1 cellular context compared by ENCODE assay signal in genomic region chr2:218000137-218000536, GRCh38.
TF ChIP-seq lines count a peak whose summit lies in the region.

No MANE protein-coding gene starts in this region.

TF ChIP-seq in SK-N-SH treated with all-trans-retinoic acid at 6 μM for 48 hours, 23 proteins besides CTCF, POLR2A, EP300 and RAD21 (continued from another document):
- TF ChIP-seq CREB5 (CRISPR knock-in tag; IDR thresholded peaks at IDR 0.05; ENCODE audit: low read depth) (no peak), PATZ1 (CRISPR knock-in tag; IDR thresholded peaks at IDR 0.05; ENCODE audit: borderline replicate concordance) (no peak), SNAI2 (CRISPR knock-in tag; IDR thresholded peaks at IDR 0.05) (no peak), TOX (CRISPR knock-in tag; IDR thresholded peaks at IDR 0.05; ENCODE audit: borderline replicate concordance) (no peak), CSRNP3 (CRISPR knock-in tag; IDR thresholded peaks at IDR 0.05) (no peak), BACH2 (CRISPR knock-in tag; IDR thresholded peaks at IDR 0.05; ENCODE audit: borderline replicate concordance) (no peak), ZNF70 (CRISPR knock-in tag; IDR thresholded peaks at IDR 0.05) (no peak), ZC3H10 (CRISPR knock-in tag; IDR thresholded peaks at IDR 0.05) (no peak), ZNF565 (CRISPR knock-in tag; conservative IDR thresholded peaks at IDR 0.05; ENCODE audit: low read depth) (no peak), ESRRG (CRISPR knock-in tag; IDR thresholded peaks at IDR 0.05) (no peak), ARNTL (CRISPR knock-in tag; IDR thresholded peaks at IDR 0.05; ENCODE audit: borderline replicate concordance, low read depth) (no peak), GLIS3 (CRISPR knock-in tag; IDR thresholded peaks at IDR 0.05) (no peak), ZFP30 (CRISPR knock-in tag; IDR thresholded peaks at IDR 0.05) (no peak), TCF4 (CRISPR knock-in tag; IDR thresholded peaks at IDR 0.05; ENCODE audit: borderline replicate concordance) (no peak)
TF ChIP-seq in SK-N-SH treated with all-trans-retinoic acid at 6 μM for 48 hours: peak in this region for 0.
